ENCODE assay signal across 1 cellular context in genomic region chr5:139341187-139341688, GRCh38.
TF ChIP-seq lines count a peak whose summit lies in the region.

No MANE protein-coding gene starts in this region.

TF ChIP-seq in endothelial cell of umbilical vein, 7 proteins besides CTCF, POLR2A, EP300 and RAD21:
- TF ChIP-seq EZH2 (IDR thresholded peaks at IDR 0.05; ENCODE audit: borderline replicate concordance, low read depth, low read length, severe bottlenecking) (no peak), GATA2 (IDR thresholded peaks at IDR 0.05; ENCODE audit: insufficient read depth, insufficient read length, low read depth, low read length) (no peak), MAX (IDR thresholded peaks at IDR 0.05; ENCODE audit: insufficient read depth, insufficient read length) (no peak), POLR2AphosphoS5 (IDR thresholded peaks at IDR 0.05; ENCODE audit: insufficient read depth, low read depth, low read length) (no peak), JUN (IDR thresholded peaks at IDR 0.05; ENCODE audit: borderline replicate concordance, insufficient read depth, insufficient read length, low read depth) (no peak), FOS (IDR thresholded peaks at IDR 0.05; ENCODE audit: borderline replicate concordance, insufficient read depth, low read length) (no peak), MYC (IDR thresholded peaks at IDR 0.05; ENCODE audit: low read depth, low read length) (no peak)
